ENCODE assay signal across 8 cellular contexts in genomic region chr6:133553652-133554051, GRCh38.
DNase-seq lines count a peak whose midpoint lies in the region; ATAC-seq and TF ChIP-seq lines count a peak whose summit lies in the region.

No MANE protein-coding gene starts in this region.

- H3K4me3 Mint-ChIP-seq in activated T-helper 17 cell treated with anti-CD3 and anti-CD28 coated beads, Interleukin-2, amount 50 U/mL, for 72 hours: no peak overlapping the region

- DNase-seq in AG08396 (ENCODE audit: low spot score) (peak; percentile 17), OCI-M2 (lab: John Stamatoyannopoulos, UW; ENCODE audit: unreplicated experiment) (peak; percentile 51), cerebellum (ENCODE audit: low spot score) (peak; percentile 39), lung microvascular endothelial cell (ENCODE audit: low read depth in 2 of 2) (peak; percentile 67 to 77), epidermal melanocyte (ENCODE audit: insufficient read length, low spot score) (no peak)

- H3K4me1 Mint-ChIP-seq in activated T-helper 17 cell treated with anti-CD3 and anti-CD28 coated beads, Interleukin-2, amount 50 U/mL, for 72 hours: no peaks in the 10 kb centered on the region

- peak; percentile 58 for TF ChIP-seq CTCF in GM12873 (IDR thresholded peaks at IDR 0.05; ENCODE audit: insufficient read depth, low read depth, low read length, missing control alignments)

- ATAC-seq in HG03460 (IDR thresholded peaks at IDR 0.05; ENCODE audit: unreplicated experiment): peak; percentile 84
- no peak for ATAC-seq in activated T-helper 17 cell treated with anti-CD3 and anti-CD28 coated beads, Interleukin-2, amount 50 U/mL, for 72 hours (replicated peaks)

- no peaks in the 10 kb centered on the region for H3K36me3 Mint-ChIP-seq in activated T-helper 17 cell treated with anti-CD3 and anti-CD28 coated beads, Interleukin-2, amount 50 U/mL, for 72 hours (ENCODE audit: low read depth)

- no peaks in the 10 kb centered on the region for H3K9me3 Mint-ChIP-seq in activated T-helper 17 cell treated with anti-CD3 and anti-CD28 coated beads, Interleukin-2, amount 50 U/mL, for 72 hours

- H3K27ac Mint-ChIP-seq in activated T-helper 17 cell treated with anti-CD3 and anti-CD28 coated beads, Interleukin-2, amount 50 U/mL, for 72 hours: no peak overlapping the region

- H3K27me3 Mint-ChIP-seq in activated T-helper 17 cell treated with anti-CD3 and anti-CD28 coated beads, Interleukin-2, amount 50 U/mL, for 72 hours: no peaks in the 10 kb centered on the region
